1 cellular context compared by ENCODE assay signal in genomic region chr15:25670025-25670554, GRCh38.
TF ChIP-seq lines count a peak whose summit lies in the region.

No MANE protein-coding gene starts in this region.

TF ChIP-seq in HepG2, 621 proteins besides CTCF, POLR2A, EP300 and RAD21 (continued from another document):
- TF ChIP-seq, protein P1, sequence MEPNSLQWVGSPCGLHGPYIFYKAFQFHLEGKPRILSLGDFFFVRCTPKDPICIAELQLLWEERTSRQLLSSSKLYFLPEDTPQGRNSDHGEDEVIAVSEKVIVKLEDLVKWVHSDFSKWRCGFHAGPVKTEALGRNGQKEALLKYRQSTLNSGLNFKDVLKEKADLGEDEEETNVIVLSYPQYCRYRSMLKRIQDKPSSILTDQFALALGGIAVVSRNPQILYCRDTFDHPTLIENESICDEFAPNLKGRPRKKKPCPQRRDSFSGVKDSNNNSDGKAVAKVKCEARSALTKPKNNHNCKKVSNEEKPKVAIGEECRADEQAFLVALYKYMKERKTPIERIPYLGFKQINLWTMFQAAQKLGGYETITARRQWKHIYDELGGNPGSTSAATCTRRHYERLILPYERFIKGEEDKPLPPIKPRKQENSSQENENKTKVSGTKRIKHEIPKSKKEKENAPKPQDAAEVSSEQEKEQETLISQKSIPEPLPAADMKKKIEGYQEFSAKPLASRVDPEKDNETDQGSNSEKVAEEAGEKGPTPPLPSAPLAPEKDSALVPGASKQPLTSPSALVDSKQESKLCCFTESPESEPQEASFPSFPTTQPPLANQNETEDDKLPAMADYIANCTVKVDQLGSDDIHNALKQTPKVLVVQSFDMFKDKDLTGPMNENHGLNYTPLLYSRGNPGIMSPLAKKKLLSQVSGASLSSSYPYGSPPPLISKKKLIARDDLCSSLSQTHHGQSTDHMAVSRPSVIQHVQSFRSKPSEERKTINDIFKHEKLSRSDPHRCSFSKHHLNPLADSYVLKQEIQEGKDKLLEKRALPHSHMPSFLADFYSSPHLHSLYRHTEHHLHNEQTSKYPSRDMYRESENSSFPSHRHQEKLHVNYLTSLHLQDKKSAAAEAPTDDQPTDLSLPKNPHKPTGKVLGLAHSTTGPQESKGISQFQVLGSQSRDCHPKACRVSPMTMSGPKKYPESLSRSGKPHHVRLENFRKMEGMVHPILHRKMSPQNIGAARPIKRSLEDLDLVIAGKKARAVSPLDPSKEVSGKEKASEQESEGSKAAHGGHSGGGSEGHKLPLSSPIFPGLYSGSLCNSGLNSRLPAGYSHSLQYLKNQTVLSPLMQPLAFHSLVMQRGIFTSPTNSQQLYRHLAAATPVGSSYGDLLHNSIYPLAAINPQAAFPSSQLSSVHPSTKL (CRISPR knock-in tag; IDR thresholded peaks at IDR 0.05), result no peak
- TF ChIP-seq TFE3 (CRISPR knock-in tag; IDR thresholded peaks at IDR 0.05) (no peak), TP53 (CRISPR knock-in tag; conservative IDR thresholded peaks at IDR 0.05) (no peak), ZNF546 (CRISPR knock-in tag; conservative IDR thresholded peaks at IDR 0.05) (no peak), ZFP36 (IDR thresholded peaks at IDR 0.05; ENCODE audit: borderline replicate concordance, low read depth, low read length, partially characterized antibody) (no peak), PRDM4 (CRISPR knock-in tag; IDR thresholded peaks at IDR 0.05; ENCODE audit: borderline replicate concordance) (no peak), ZFP62 (CRISPR knock-in tag; IDR thresholded peaks at IDR 0.05) (no peak), ESRRA (CRISPR knock-in tag; IDR thresholded peaks at IDR 0.05; ENCODE audit: low read depth) (no peak), ZNF605 (CRISPR knock-in tag; IDR thresholded peaks at IDR 0.05) (no peak), NR2F1 (CRISPR knock-in tag; IDR thresholded peaks at IDR 0.05) (no peak)
